ENCODE assay signal across 1 cellular context in the genomic region with DNA sequence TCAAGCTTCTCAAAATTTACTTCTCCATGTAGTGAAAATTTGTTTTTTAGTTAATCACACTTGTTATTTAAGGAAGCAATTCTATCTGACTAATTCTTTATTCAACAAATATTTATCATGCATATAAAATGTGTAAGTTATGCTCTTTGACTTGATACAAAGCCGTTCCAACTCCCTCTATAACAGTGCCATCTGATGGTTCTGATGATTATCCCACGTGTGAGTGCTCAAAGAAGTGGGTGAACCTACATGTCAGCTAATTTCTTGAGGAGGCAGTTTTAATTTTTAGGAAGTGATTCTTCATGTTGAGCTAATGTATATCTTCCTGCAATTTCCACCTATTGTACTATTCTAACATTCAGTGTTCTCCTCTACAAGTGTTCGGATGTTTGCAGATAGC.
TF ChIP-seq lines count a peak whose summit lies in the region.

No MANE protein-coding gene starts in this region.

TF ChIP-seq in GM23338, 12 proteins besides CTCF, POLR2A, EP300 and RAD21 (continued from another document):
- TF ChIP-seq, protein P1, sequence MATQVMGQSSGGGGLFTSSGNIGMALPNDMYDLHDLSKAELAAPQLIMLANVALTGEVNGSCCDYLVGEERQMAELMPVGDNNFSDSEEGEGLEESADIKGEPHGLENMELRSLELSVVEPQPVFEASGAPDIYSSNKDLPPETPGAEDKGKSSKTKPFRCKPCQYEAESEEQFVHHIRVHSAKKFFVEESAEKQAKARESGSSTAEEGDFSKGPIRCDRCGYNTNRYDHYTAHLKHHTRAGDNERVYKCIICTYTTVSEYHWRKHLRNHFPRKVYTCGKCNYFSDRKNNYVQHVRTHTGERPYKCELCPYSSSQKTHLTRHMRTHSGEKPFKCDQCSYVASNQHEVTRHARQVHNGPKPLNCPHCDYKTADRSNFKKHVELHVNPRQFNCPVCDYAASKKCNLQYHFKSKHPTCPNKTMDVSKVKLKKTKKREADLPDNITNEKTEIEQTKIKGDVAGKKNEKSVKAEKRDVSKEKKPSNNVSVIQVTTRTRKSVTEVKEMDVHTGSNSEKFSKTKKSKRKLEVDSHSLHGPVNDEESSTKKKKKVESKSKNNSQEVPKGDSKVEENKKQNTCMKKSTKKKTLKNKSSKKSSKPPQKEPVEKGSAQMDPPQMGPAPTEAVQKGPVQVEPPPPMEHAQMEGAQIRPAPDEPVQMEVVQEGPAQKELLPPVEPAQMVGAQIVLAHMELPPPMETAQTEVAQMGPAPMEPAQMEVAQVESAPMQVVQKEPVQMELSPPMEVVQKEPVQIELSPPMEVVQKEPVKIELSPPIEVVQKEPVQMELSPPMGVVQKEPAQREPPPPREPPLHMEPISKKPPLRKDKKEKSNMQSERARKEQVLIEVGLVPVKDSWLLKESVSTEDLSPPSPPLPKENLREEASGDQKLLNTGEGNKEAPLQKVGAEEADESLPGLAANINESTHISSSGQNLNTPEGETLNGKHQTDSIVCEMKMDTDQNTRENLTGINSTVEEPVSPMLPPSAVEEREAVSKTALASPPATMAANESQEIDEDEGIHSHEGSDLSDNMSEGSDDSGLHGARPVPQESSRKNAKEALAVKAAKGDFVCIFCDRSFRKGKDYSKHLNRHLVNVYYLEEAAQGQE (IDR thresholded peaks at IDR 0.05; ENCODE audit: unreplicated experiment) = no peak
- TF ChIP-seq CREB1 (CRISPR knock-in tag; IDR thresholded peaks at IDR 0.05; ENCODE audit: low read depth) (no peak), ZNF462 (CRISPR knock-in tag; IDR thresholded peaks at IDR 0.05) (no peak), EZH2phosphoT487 (IDR thresholded peaks at IDR 0.05; ENCODE audit: unreplicated experiment) (no peak), ZNF331 (CRISPR knock-in tag; IDR thresholded peaks at IDR 0.05; ENCODE audit: low read depth) (no peak), ZNF114 (CRISPR knock-in tag; IDR thresholded peaks at IDR 0.05) (no peak), POLR2AphosphoS5 (IDR thresholded peaks at IDR 0.05; ENCODE audit: low read depth) (no peak), STAT1 (IDR thresholded peaks at IDR 0.05; ENCODE audit: unreplicated experiment) (no peak)
- TF ChIP-seq, protein P2, sequence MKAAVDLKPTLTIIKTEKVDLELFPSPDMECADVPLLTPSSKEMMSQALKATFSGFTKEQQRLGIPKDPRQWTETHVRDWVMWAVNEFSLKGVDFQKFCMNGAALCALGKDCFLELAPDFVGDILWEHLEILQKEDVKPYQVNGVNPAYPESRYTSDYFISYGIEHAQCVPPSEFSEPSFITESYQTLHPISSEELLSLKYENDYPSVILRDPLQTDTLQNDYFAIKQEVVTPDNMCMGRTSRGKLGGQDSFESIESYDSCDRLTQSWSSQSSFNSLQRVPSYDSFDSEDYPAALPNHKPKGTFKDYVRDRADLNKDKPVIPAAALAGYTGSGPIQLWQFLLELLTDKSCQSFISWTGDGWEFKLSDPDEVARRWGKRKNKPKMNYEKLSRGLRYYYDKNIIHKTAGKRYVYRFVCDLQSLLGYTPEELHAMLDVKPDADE (IDR thresholded peaks at IDR 0.05) = no peak
